ENCODE assay signal across 8 cellular contexts in genomic region chr14:60349663-60350365, GRCh38.
DNase-seq lines count a peak whose midpoint lies in the region; ATAC-seq and TF ChIP-seq lines count a peak whose summit lies in the region.

No MANE protein-coding gene starts in this region.

- H3K79me2 ChIP-seq in hepatocyte = no peaks in the 10 kb centered on the region

- H3K36me3 ChIP-seq in GM06990 (ENCODE audit: control insufficient read depth, insufficient read depth, low read length) = no peaks in the 10 kb centered on the region
- H3K36me3 ChIP-seq in ascending aorta = no peaks in the 10 kb centered on the region
- no peaks in the 10 kb centered on the region for H3K36me3 ChIP-seq in hepatocyte (replicated peaks; ENCODE audit: insufficient read depth, low read depth)
- no peaks in the 10 kb centered on the region for H3K36me3 ChIP-seq in skeletal muscle tissue (ENCODE audit: control insufficient read depth in 3 of 3, insufficient read depth in 3 of 3, low read length in 3 of 3)

- no peak overlapping the region for H3K4me3 ChIP-seq in AG04450 (ENCODE audit: low read depth, low read length)
- H3K4me3 ChIP-seq in GM06990 (replicated peaks; ENCODE audit: low read depth, low read length) = no peak overlapping the region
- H3K4me3 ChIP-seq in ascending aorta = peak overlapping the region in 1 of 2 donors; percentile 22
- no peak overlapping the region for H3K4me3 ChIP-seq in hepatocyte
- peak overlapping the region; percentile 8 to 42 (median 33) for H3K4me3 ChIP-seq in skeletal muscle tissue (ENCODE audit: low read length in 3 of 3)

- peak; percentile 63 for TF ChIP-seq CTCF in AG04450 (IDR thresholded peaks at IDR 0.05; ENCODE audit: low read depth, low read length)
- peak; percentile 58 for TF ChIP-seq CTCF in GM06990 (IDR thresholded peaks at IDR 0.05; ENCODE audit: insufficient read depth, low read length, poor library complexity, severe bottlenecking)
- TF ChIP-seq CTCF in ascending aorta (IDR thresholded peaks at IDR 0.05) = peak; percentile 20 to 72 (median 55)
- TF ChIP-seq CTCF in hepatocyte (IDR thresholded peaks at IDR 0.05; ENCODE audit: poor library complexity) = peak; percentile 76

- peak overlapping the region in 1 of 3 donors; percentile 39 for H3K9ac ChIP-seq in skeletal muscle tissue (ENCODE audit: low read depth in 1 of 3, low read length in 3 of 3)

- POLR2A ChIA-PET in AG04450 (lab: Yijun Ruan, JAX) = no interaction called here

- H3K27me3 ChIP-seq in AG04450 (ENCODE audit: control insufficient read depth, insufficient read depth, low read length) (no peaks in the 10 kb centered on the region), GM06990 (replicated peaks; ENCODE audit: control insufficient read depth, insufficient read depth, low read length) (no peaks in the 10 kb centered on the region), ascending aorta (no peaks in the 10 kb centered on the region), hepatocyte (peaks cover 11% of the 10 kb centered on the region), skeletal muscle tissue (ENCODE audit: control insufficient read depth in 3 of 3, insufficient read depth in 3 of 3, low read length in 3 of 3) (no peaks in the 10 kb centered on the region)

- no peaks in the 10 kb centered on the region for H3K9me3 ChIP-seq in AG04450 (ENCODE audit: control insufficient read depth, insufficient read depth, low read length)
- no peaks in the 10 kb centered on the region for H3K9me3 ChIP-seq in ascending aorta
- H3K9me3 ChIP-seq in hepatocyte (ENCODE audit: low read depth) = no peaks in the 10 kb centered on the region
- H3K9me3 ChIP-seq in skeletal muscle tissue (ENCODE audit: control insufficient read depth in 3 of 3, low read length in 3 of 3) = no peaks in the 10 kb centered on the region

- H3K9me2 ChIP-seq in hepatocyte (replicated peaks; ENCODE audit: insufficient read depth) = no peaks in the 10 kb centered on the region

- no peak overlapping the region for H2AFZ ChIP-seq in hepatocyte

- CTCF ChIA-PET in AG04450 (lab: Charles Lee) = interaction anchor here (0.6 to 7.3 kb wide), 61 partner anchors 10 to 1011 kb away, joined by 3 to 195 read pairs (median 4); no protein-coding TSS in a partner anchor

- no peak overlapping the region for H3K27ac ChIP-seq in AG04450 (ENCODE audit: low read depth, low read length)
- H3K27ac ChIP-seq in ascending aorta = no peak overlapping the region
- no peak overlapping the region for H3K27ac ChIP-seq in hepatocyte
- no peak overlapping the region for H3K27ac ChIP-seq in skeletal muscle tissue (ENCODE audit: low read depth, low read length)

- DNase-seq in AG04450 (ENCODE audit: low read depth, low spot score) (peak; percentile 33), GM06990 (ENCODE audit: extremely low read depth, insufficient read length) (no peak), NCI-H2196 (lab: John Stamatoyannopoulos, UW; ENCODE audit: unreplicated experiment) (peak; percentile 57), ascending aorta (ENCODE audit: low spot score in 2 of 2) (no peak), hepatocyte (ENCODE audit: low spot score) (peak; percentile 61)
- DNase-seq in stimulated activated CD8-positive, alpha-beta memory T cell treated with anti-CD3 and anti-CD28 coated beads, Interleukin-4, amount 100 ng/mL, for 48 hours = no peak

- intact Hi-C loops in ascending aorta (cut with DNase I) = loop anchor here (2.0 kb wide), 1 partner anchor 213 kb away; no protein-coding TSS in a partner anchor

- no peaks in the 10 kb centered on the region for H3K4me1 ChIP-seq in ascending aorta
- H3K4me1 ChIP-seq in hepatocyte (ENCODE audit: insufficient read depth) = no peaks in the 10 kb centered on the region
- H3K4me1 ChIP-seq in skeletal muscle tissue (ENCODE audit: control insufficient read depth in 3 of 3, insufficient read depth in 3 of 3, low read length in 3 of 3) = peaks cover 0 to 5% (median 4%) of the 10 kb centered on the region in 3 donors

- H3K4me2 ChIP-seq in hepatocyte = peak overlapping the region; percentile 41

- peak; percentile 74 for ATAC-seq in HG02938 (IDR thresholded peaks at IDR 0.05; ENCODE audit: unreplicated experiment)

- H4K20me1 ChIP-seq in hepatocyte (ENCODE audit: insufficient read depth, poor library complexity, severe bottlenecking) = no peaks in the 10 kb centered on the region

- WGBS in hepatocyte (ENCODE audit: low lambda C conversion rate, missing lambda C conversion rate) = 62% methylated on average over 8 of the region's 8 CpGs

Comparison
In these comparisons a context has a peak if more than half of its experiments do, and no peak if none do; other contexts are left out.
1. DNase-seq: peak in AG04450 (single experiment), NCI-H2196 (single experiment) and hepatocyte (single experiment); none in GM06990 (single experiment), ascending aorta (0 of 2) and stimulated activated CD8-positive, alpha-beta memory T cell treated with anti-CD3 and anti-CD28 coated beads, Interleukin-4, amount 100 ng/mL, for 48 hours (single experiment).
2. H3K4me3 ChIP-seq: peak in skeletal muscle tissue (3 of 3); none in AG04450 (single experiment), GM06990 (single experiment) and hepatocyte (single experiment).
3. Peak in every context shown above with its lines, with median percentiles within 50 percentile points of each other: CTCF ChIP-seq.